In genomic region chr3:128616516-128617269, GRCh38 we compare ENCODE assay signal across 8 cellular contexts. TPM values are rescaled to one million over a fixed set of nuclear protein-coding genes. Genes with fewer than 3 reads are reported as not detected.
DNase-seq lines count a peak whose midpoint lies in the region; ATAC-seq and TF ChIP-seq lines count a peak whose summit lies in the region.

No MANE protein-coding gene starts in this region.

- CTCF ChIA-PET in Caco-2 (lab: Charles Lee): interaction anchor here (1.3 kb wide), 1 partner anchor 410 kb away, joined by 3 read pairs; no protein-coding TSS in a partner anchor

- H3K27ac ChIP-seq in dorsolateral prefrontal cortex: peak overlapping the region in 49 of 59 donors; percentile 73 to 99 (median 93)
- peak overlapping the region in 1 of 2 donors; percentile 34 for H3K27ac ChIP-seq in ovary

- TF ChIP-seq CTCF in Caco-2 (IDR thresholded peaks at IDR 0.05; ENCODE audit: insufficient read depth in 1 of 2, low read depth in 1 of 2, low read length in 1 of 2, severe bottlenecking in 1 of 2, unreplicated experiment in 1 of 2) (no peak), NB4 (IDR thresholded peaks at IDR 0.05; ENCODE audit: low read depth, low read length) (no peak), dorsolateral prefrontal cortex (IDR thresholded peaks at IDR 0.05 in 54 of 56, conservative IDR thresholded peaks at IDR 0.05 in 2 of 56; ENCODE audit: low read depth in 1 of 56, partially characterized antibody in 56 of 56) (no peak), ovary (IDR thresholded peaks at IDR 0.05) (no peak), omental fat pad (IDR thresholded peaks at IDR 0.05) (no peak)

- H3K27ac Mint-ChIP-seq in Caco-2 (ENCODE audit: unreplicated experiment): no peak overlapping the region

- H3K36me3 ChIP-seq in Caco-2 (ENCODE audit: control insufficient read depth, insufficient read depth, low read length): no peaks in the 10 kb centered on the region; the same call in 1 of the 2 replicates
- H3K36me3 ChIP-seq in ovary: no peaks in the 10 kb centered on the region

- H3K9me3 Mint-ChIP-seq in Caco-2 (ENCODE audit: unreplicated experiment): no peaks in the 10 kb centered on the region

- peaks cover 41% of the 10 kb centered on the region for H3K36me3 Mint-ChIP-seq in Caco-2 (ENCODE audit: insufficient read depth, unreplicated experiment)

- no peak for TF ChIP-seq EP300 in ovary (IDR thresholded peaks at IDR 0.05)

- intact Hi-C loops in Caco-2 (cut with micrococcal nuclease; ENCODE audit: unreplicated experiment) (no loop called here), dorsolateral prefrontal cortex (cut with DNase I) (loop anchor here (2.0 to 10.0 kb wide), 8 partner anchors 36 to 628 kb away; partner anchors contain the start of genes ACAD9 (in 2 of the 2), COPG1 (in 2 of the 2), RAB7A (in 1 of the 2) and RPN1 (in 1 of the 2)), ovary (cut with DNase I) (loop anchor here in 1 of 4 donors (5.0 kb wide), 1 partner anchor 181 kb away; no protein-coding TSS in a partner anchor)

- H3K4me3 Mint-ChIP-seq in Caco-2 (ENCODE audit: unreplicated experiment): peak overlapping the region; percentile 5

- H3K4me3 ChIP-seq in Caco-2 (ENCODE audit: low read depth, low read length): no peak overlapping the region
- H3K4me3 ChIP-seq in NB4 (ENCODE audit: low read depth, low read length): peak overlapping the region; percentile 23
- peak overlapping the region in 51 of 59 donors; percentile 73 to 99 (median 93) for H3K4me3 ChIP-seq in dorsolateral prefrontal cortex
- no peak overlapping the region for H3K4me3 ChIP-seq in ovary

- ATAC-seq in omental fat pad (ENCODE audit: low FRiP score): no peak
- no peak for ATAC-seq in HG03175 (IDR thresholded peaks at IDR 0.05; ENCODE audit: unreplicated experiment)
- no peak for ATAC-seq in GM18520 (IDR thresholded peaks at IDR 0.05; ENCODE audit: unreplicated experiment)

- 89 to 91% (median 90%) methylated on average over 16 of the region's 16 CpGs for WGBS in ovary, 3 donors

- H3K4me1 Mint-ChIP-seq in Caco-2 (ENCODE audit: low read depth, unreplicated experiment): peaks cover 11% of the 10 kb centered on the region

- POLR2A ChIA-PET in Caco-2 (lab: Charles Lee): no interaction called here

- TF ChIP-seq POLR2A in NB4 (IDR thresholded peaks at IDR 0.05; ENCODE audit: extremely low read depth, insufficient read length) (no peak), ovary (IDR thresholded peaks at IDR 0.05) (no peak)

- H3K4me1 ChIP-seq in Caco-2 (no peaks in the 10 kb centered on the region), ovary (ENCODE audit: insufficient read depth) (peaks cover 13% of the 10 kb centered on the region)

- no peak for DNase-seq in Caco-2
- peak; percentile 4 for DNase-seq in NB4 (ENCODE audit: low read depth)
- peak in 1 of 10 donors; percentile 39 for DNase-seq in dorsolateral prefrontal cortex
- peak in 4 of 5 donors; percentile 24 to 49 (median 40) for DNase-seq in ovary
- no peak for DNase-seq in omental fat pad (ENCODE audit: low spot score)
- no peak for DNase-seq in NOMO-1 treated with dmso at 0.1 percent for 144 hours (lab: John Stamatoyannopoulos, UW; ENCODE audit: unreplicated experiment)

- no peaks in the 10 kb centered on the region for H3K27me3 ChIP-seq in Caco-2 (replicated peaks; ENCODE audit: control insufficient read depth, insufficient read depth, low read length)
- H3K27me3 ChIP-seq in dorsolateral prefrontal cortex: no peaks in the 10 kb centered on the region
- H3K27me3 ChIP-seq in ovary: no peaks in the 10 kb centered on the region

- no TSS peak for BruUV-seq in Caco-2 (replicated peaks; lab: Mats Ljungman, UMichigan)

- H3K9me3 ChIP-seq in Caco-2 (no peaks in the 10 kb centered on the region), ovary (no peaks in the 10 kb centered on the region)

- no peaks in the 10 kb centered on the region for H3K27me3 Mint-ChIP-seq in Caco-2 (ENCODE audit: insufficient read depth, unreplicated experiment)

RNA-seq across cellular contexts. Expression of gene RPN1, which starts 33.9 kb away (rescaled TPM):
- total RNA-seq in Caco-2 (2022): 282 and 291 TPM in 2 replicates
- 100 to 1,000 TPM in 12 of 120 experiments, 10 to 100 TPM in 108; 67.6 to 110 (median 88.8) TPM for total RNA-seq in dorsolateral prefrontal cortex
- 100 to 1,000 TPM; 124 to 182 (median 134) TPM for total RNA-seq in ovary
- 100 to 1,000 TPM; 119 to 237 TPM for polyA plus RNA-seq in ovary
- 100 to 1,000 TPM; 244 to 333 (median 297) TPM for total RNA-seq in omental fat pad

Comparison
In these comparisons a context has a peak if more than half of its experiments do, and no peak if none do; other contexts are left out.
1. DNase-seq: peak in NB4 (single experiment) and ovary (4 of 5); none in Caco-2 (0 of 2), omental fat pad (single experiment) and NOMO-1 treated with dmso at 0.1 percent for 144 hours (single experiment).
2. H3K4me3 ChIP-seq: peak in NB4 (single experiment) and dorsolateral prefrontal cortex (51 of 59); none in Caco-2 (single experiment) and ovary (single experiment).